ENCODE assay signal across 21 cellular contexts in the genomic region with DNA sequence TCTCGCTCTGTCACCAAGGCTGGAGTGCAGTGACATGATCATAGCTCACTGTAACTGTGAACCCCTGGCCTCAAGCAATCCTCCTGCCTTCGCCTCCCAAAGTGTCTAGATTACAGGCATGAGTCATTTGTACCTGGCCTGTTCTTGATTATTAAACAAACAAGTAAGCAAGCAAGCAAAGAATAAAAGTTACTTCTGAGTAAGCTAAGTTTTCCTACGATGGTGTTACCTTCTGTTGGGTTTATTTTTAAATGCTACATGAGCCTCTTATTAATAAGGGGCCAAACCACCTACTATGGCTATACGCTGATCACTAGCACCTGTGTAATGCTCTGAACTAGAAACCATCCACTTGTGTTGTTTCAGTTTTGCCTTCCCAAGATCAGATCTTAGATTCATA. TPM values are rescaled to one million over a fixed set of nuclear protein-coding genes. Genes with fewer than 3 reads are reported as not detected.
A peak's percentile ranks its signal among the peaks of the same experiment; 100 is the strongest.
DNase-seq lines count a peak whose midpoint lies in the region; ATAC-seq and TF ChIP-seq lines count a peak whose summit lies in the region.
"Had no signal": no experiment of that assay in that cellular context is flagged by ENCODE, and none has a peak within 500 bp of the region (broad histone marks: within the 10 kb centered on the region; RNA-seq: fewer than 3 reads in every experiment).

No MANE protein-coding gene starts in this region.

- TF ChIP-seq CTCF in epithelial cell of esophagus (IDR thresholded peaks at IDR 0.05; ENCODE audit: insufficient read depth, low read depth, low read length, missing control alignments) = no peak

- H3K27me3 Mint-ChIP-seq in activated naive CD8-positive, alpha-beta T cell treated with anti-CD3 and anti-CD28 coated beads for 36 hours = no peaks in the 10 kb centered on the region

- H3K9me3 Mint-ChIP-seq in activated naive CD8-positive, alpha-beta T cell treated with anti-CD3 and anti-CD28 coated beads for 36 hours = peaks cover 11% of the 10 kb centered on the region

- DNase-seq in epithelial cell of esophagus (ENCODE audit: low read depth) (peak; percentile 63), cerebellum (ENCODE audit: low spot score) (no peak)
- DNase-seq in activated naive CD8-positive, alpha-beta T cell treated with anti-CD3 and anti-CD28 coated beads for 36 hours = no peak
- DNase-seq: activated naive CD4-positive, alpha-beta T cell treated with Interleukin-2 at 50 U/mL for 16 hours; DMS 273 treated with DMSO at 0.1 percent for 48 hours; esophagus squamous epithelium; hippocampal formation; NCI-H1694 treated with DMSO at 0.1 percent for 48 hours; NCI-H524; ovary; spleen; WERI-Rb-1 had no signal

- no peak overlapping the region for H3K4me3 Mint-ChIP-seq in activated naive CD8-positive, alpha-beta T cell treated with anti-CD3 and anti-CD28 coated beads for 36 hours

- no peak for TF ChIP-seq POLR2A in GM18505 (IDR thresholded peaks at IDR 0.05; ENCODE audit: borderline replicate concordance, extremely low read depth, insufficient read depth, insufficient read length)

- H3K4me3 ChIP-seq in epithelial cell of esophagus (ENCODE audit: low read length) = no peak overlapping the region
- H3K4me3 ChIP-seq: esophagus squamous epithelium, HAP-1, ovary, Peyer's patch, spleen had no signal

- no peak overlapping the region for H3K27ac Mint-ChIP-seq in activated naive CD8-positive, alpha-beta T cell treated with anti-CD3 and anti-CD28 coated beads for 36 hours

- no peaks in the 10 kb centered on the region for H3K4me1 Mint-ChIP-seq in activated naive CD8-positive, alpha-beta T cell treated with anti-CD3 and anti-CD28 coated beads for 36 hours

- peak; percentile 50 for ATAC-seq in GM18505 (IDR thresholded peaks at IDR 0.05; ENCODE audit: unreplicated experiment)
- ATAC-seq in GM21529 (IDR thresholded peaks at IDR 0.05; ENCODE audit: unreplicated experiment) = peak; percentile 65
- peak; percentile 55 for ATAC-seq in HG03135 (IDR thresholded peaks at IDR 0.05; ENCODE audit: unreplicated experiment)
- ATAC-seq in esophagus mucosa = no peak
- no peak for ATAC-seq in HG03139 (IDR thresholded peaks at IDR 0.05; ENCODE audit: unreplicated experiment)

- H3K36me3 Mint-ChIP-seq in activated naive CD8-positive, alpha-beta T cell treated with anti-CD3 and anti-CD28 coated beads for 36 hours = no peaks in the 10 kb centered on the region

RNA-seq across cellular contexts. Expression of a gene that starts 50.8 kb away (rescaled TPM):
- total RNA-seq in activated naive CD8-positive, alpha-beta T cell treated with anti-CD3 and anti-CD28 coated beads for 36 hours = not detected
- not detected for total RNA-seq in cerebellum
- total RNA-seq in esophagus mucosa = not detected
- total RNA-seq: dermis microvascular lymphatic vessel endothelial cell, esophagus squamous epithelium, ovary, Peyer's patch, temporal lobe had no signal

Comparison
In these comparisons a context has a peak if more than half of its experiments do, and no peak if none do; other contexts are left out.
1. ATAC-seq: peak in GM18505 (single experiment), GM21529 (single experiment) and HG03135 (single experiment); none in esophagus mucosa (single experiment) and HG03139 (single experiment).